7 cellular contexts compared by ENCODE assay signal in genomic region chr3:185853771-185854170, GRCh38. TPM values are rescaled to one million over a fixed set of nuclear protein-coding genes. Genes with fewer than 3 reads are reported as not detected.
DNase-seq lines count a peak whose midpoint lies in the region; ATAC-seq and TF ChIP-seq lines count a peak whose summit lies in the region.
"Not testable (repeated sequence)": the region's sequence is repeated elsewhere in the genome, so short reads cannot be mapped to it uniquely, and the experiment has no call there.

No MANE protein-coding gene starts in this region.

- not testable (repeated sequence) for H3K4me2 ChIP-seq in Karpas-422 (ENCODE audit: low read depth, low read length, poor library complexity, severe bottlenecking); PC-3 (ENCODE audit: low read length)

- not testable (repeated sequence) for H4K20me1 ChIP-seq in Karpas-422 (ENCODE audit: insufficient read depth, low read depth, low read length); PC-3 (ENCODE audit: low read length)

- not testable (repeated sequence) for H3K9me2 ChIP-seq in Karpas-422 (replicated peaks; ENCODE audit: insufficient read depth, low read length); PC-3 (replicated peaks; ENCODE audit: low read length)

- H2AFZ ChIP-seq in Karpas-422 (ENCODE audit: low read length); PC-3 (ENCODE audit: low read length): not testable (repeated sequence)

- H3K27me3 Mint-ChIP-seq in MCF 10A (ENCODE audit: insufficient read depth, unreplicated experiment), result not testable (repeated sequence)

- CTCF ChIA-PET in PC-3 (lab: Charles Lee), result not testable (repeated sequence)
- CTCF ChIA-PET in MCF 10A (lab: Yijun Ruan, JAX), result interaction anchor here (0.7 to 0.9 kb wide), 2 partner anchors 10 to 24 kb away, joined by 3 to 4 read pairs; no protein-coding TSS in a partner anchor

- H3K4me1 Mint-ChIP-seq in MCF 10A (ENCODE audit: insufficient read depth, unreplicated experiment), result not testable (repeated sequence)

- H3K27ac ChIP-seq in Karpas-422 (ENCODE audit: low read length); PC-3 (ENCODE audit: low read length): not testable (repeated sequence)

- peak; percentile 76 for DNase-seq in AG10803 (ENCODE audit: low read depth)
- DNase-seq in GM04504 (ENCODE audit: low read depth), result peak; percentile 15
- DNase-seq in Karpas-422, result peak; percentile 1
- not testable (repeated sequence) for DNase-seq in PC-3
- peak; percentile 23 for DNase-seq in MCF 10A (ENCODE audit: unreplicated experiment)
- peak; percentile 90 for DNase-seq in fibroblast of gingiva (ENCODE audit: low read depth)
- DNase-seq in foreskin fibroblast, result peak; percentile 35 to 60

- POLR2A ChIA-PET in PC-3 (lab: Charles Lee; ENCODE audit: unreplicated experiment), result not testable (repeated sequence)
- POLR2A ChIA-PET in MCF 10A (lab: Yijun Ruan, JAX), result interaction anchor here (0.6 kb wide), 1 partner anchor 87 kb away, joined by 3 read pairs; no protein-coding TSS in a partner anchor

- not testable (repeated sequence) for H3K36me3 Mint-ChIP-seq in MCF 10A (ENCODE audit: insufficient read depth, unreplicated experiment)

- H3K79me2 ChIP-seq in Karpas-422 (ENCODE audit: low read length); PC-3 (ENCODE audit: low read length): not testable (repeated sequence)

- not testable (repeated sequence) for H3K4me1 ChIP-seq in Karpas-422 (ENCODE audit: low read length); PC-3 (ENCODE audit: insufficient read depth, low read length)

- not testable (repeated sequence) for H3K4me3 ChIP-seq in AG10803 (ENCODE audit: low read length); Karpas-422 (ENCODE audit: low read length); PC-3 (ENCODE audit: low read length); foreskin fibroblast (ENCODE audit: low read depth in 1 of 2, low read length in 2 of 2)

- H3K9me3 Mint-ChIP-seq in MCF 10A (ENCODE audit: unreplicated experiment), result peaks cover 13% of the 10 kb centered on the region

- BruUV-seq in PC-3 (replicated peaks; lab: Mats Ljungman, UMichigan); MCF 10A (replicated peaks; lab: Mats Ljungman, UMichigan): not testable (repeated sequence)

- TF ChIP-seq CTCF in AG10803 (conservative IDR thresholded peaks at IDR 0.05; ENCODE audit: low read length); PC-3 (conservative IDR thresholded peaks at IDR 0.05; ENCODE audit: low read depth, low read length); MCF 10A (IDR thresholded peaks at IDR 0.05; ENCODE audit: unreplicated experiment); foreskin fibroblast (IDR thresholded peaks at IDR 0.05; ENCODE audit: low read depth, low read length): not testable (repeated sequence)

- not testable (repeated sequence) for H3F3A ChIP-seq in PC-3 (ENCODE audit: low read length, unreplicated experiment)

- H3K9me3 ChIP-seq in Karpas-422 (ENCODE audit: low read length); PC-3 (ENCODE audit: low read length): not testable (repeated sequence)

- not testable (repeated sequence) for H3K36me3 ChIP-seq in Karpas-422 (ENCODE audit: insufficient read depth, low read length); PC-3 (ENCODE audit: low read depth, low read length)

- intact Hi-C loops in PC-3 (cut with micrococcal nuclease), result loop anchor here (5.0 kb wide), 1 partner anchor 34 kb away; no protein-coding TSS in a partner anchor
- intact Hi-C loops in MCF 10A (cut with micrococcal nuclease), result not testable (repeated sequence)

- H3K9ac ChIP-seq in Karpas-422 (ENCODE audit: low read length); PC-3 (ENCODE audit: low read length): not testable (repeated sequence)

- H3K27ac Mint-ChIP-seq in MCF 10A (ENCODE audit: low read depth, unreplicated experiment), result not testable (repeated sequence)

- H3K27me3 ChIP-seq in Karpas-422 (ENCODE audit: low read length); PC-3 (ENCODE audit: low read length): not testable (repeated sequence)

- ATAC-seq in PC-3, result peak; percentile 67

- H3K4me3 Mint-ChIP-seq in MCF 10A (ENCODE audit: unreplicated experiment), result not testable (repeated sequence)

RNA-seq across cellular contexts. Expression of gene IGF2BP2, which starts 28.9 kb away (rescaled TPM):
- total RNA-seq in Karpas-422 (2014; rRNA removed; shearing (Covaris generic); ENCODE audit: low replicate concordance), result 0.18 and 0.67 TPM in 2 replicates
- total RNA-seq in PC-3 (2014; rRNA removed) (81.2 and 105 TPM in 2 replicates), MCF 10A (2022) (108 and 154 TPM in 2 replicates)

Comparison
In these comparisons a context has a peak if more than half of its experiments do, and no peak if none do; other contexts are left out.
1. RNA of gene IGF2BP2, which starts 28.9 kb away (total RNA-seq): 108 to 154 TPM in MCF 10A and 81.2 to 105 TPM in PC-3; 0.18 to 0.67 TPM in Karpas-422; every median in the first group is over 10 times any median in the second.